ENCODE assay signal across 19 cellular contexts in genomic region chr2:143900006-143900405, GRCh38.
DNase-seq lines count a peak whose midpoint lies in the region; ATAC-seq, FAIRE-seq and TF ChIP-seq lines count a peak whose summit lies in the region.
"Had no signal": no experiment of that assay in that cellular context is flagged by ENCODE, and none has a peak within 500 bp of the region (broad histone marks: within the 10 kb centered on the region; RNA-seq: fewer than 3 reads in every experiment).

No MANE protein-coding gene starts in this region.

- 92 to 100% methylated on average over 2 of the region's 4 CpGs for whole genome bisulfite sequencing in IMR-90 (ENCODE audit: extremely low coverage in 2 of 2, insufficient read length in 1 of 2), 2 experiments

- H3K14ac ChIP-seq in IMR-90 (replicated peaks; ENCODE audit: low read depth, low read length), result no peak overlapping the region

- H3K18ac ChIP-seq in IMR-90 (ENCODE audit: low read depth, low read length), result no peak overlapping the region

- no TSS peak for BruUV-seq in IMR-90 (replicated peaks; lab: Mats Ljungman, UMichigan)

- TF ChIP-seq POLR2A in IMR-90 (IDR thresholded peaks at IDR 0.05; ENCODE audit: low read depth, low read length), result no peak

- peak overlapping the region; percentile 42 for H3K27ac Mint-ChIP-seq in type B pancreatic cell
- H3K27ac Mint-ChIP-seq: B cell; CD4-positive, alpha-beta T cell had no signal

- H4K20me1 ChIP-seq in IMR-90 (ENCODE audit: insufficient read depth, low read length), result no peaks in the 10 kb centered on the region
- H4K20me1 ChIP-seq in keratinocyte (ENCODE audit: control insufficient read depth, extremely low read depth, insufficient read depth, low read length), result no peaks in the 10 kb centered on the region

- H4K8ac ChIP-seq in IMR-90 (ENCODE audit: low read depth in 2 of 2, low read length in 2 of 2), result peak overlapping the region in 1 of 2 experiments; percentile 84; a peak in 1 of 4 replicates

- no peak overlapping the region for H2BK120ac ChIP-seq in IMR-90 (ENCODE audit: low read depth, low read length)

- H3K23ac ChIP-seq in IMR-90 (ENCODE audit: low read depth, low read length), result no peak overlapping the region

- in situ Hi-C loops in IMR-90 (cut with MboI; ENCODE audit: low sequenced_read_pairs), result no loop called here

- H3K27ac ChIP-seq in IMR-90 (ENCODE audit: insufficient read depth, low read length), result no peak overlapping the region
- no peak overlapping the region for H3K27ac ChIP-seq in keratinocyte (ENCODE audit: control insufficient read depth, insufficient read depth, low read length)
- H3K27ac ChIP-seq: GM23248 had no signal

- no peak overlapping the region for H3K4me2 ChIP-seq in IMR-90 (ENCODE audit: low read depth, low read length)
- H3K4me2 ChIP-seq in keratinocyte (ENCODE audit: control insufficient read depth, extremely low read depth, insufficient read depth, low read depth, low read length), result no peak overlapping the region

- H2AFZ ChIP-seq in IMR-90 (replicated peaks; ENCODE audit: low read length, poor library complexity), result no peak overlapping the region
- H2AFZ ChIP-seq in keratinocyte (ENCODE audit: control insufficient read depth, low read length), result no peak overlapping the region
- H2AFZ ChIP-seq: GM23248 had no signal

- no peak overlapping the region for H2AK5ac ChIP-seq in IMR-90 (ENCODE audit: low read depth, low read length)

- FAIRE-seq in keratinocyte (lab: Jason Lieb, UNC), result peak; percentile 5
- FAIRE-seq: A204.1, D721Med, G401.6, GM12891 had no signal

- dilution Hi-C loops in IMR-90 (cut with HindIII; ENCODE audit: low sequenced_read_pairs, unreplicated experiment) (no loop called here), keratinocyte (cut with MboI; ENCODE audit: extremely low pct_ligation_motif_present, low sequenced_read_pairs) (no loop called here)

- TF ChIP-seq RAD21 in IMR-90 (IDR thresholded peaks at IDR 0.05; ENCODE audit: low read length), result no peak

- H3K56ac ChIP-seq in IMR-90 (ENCODE audit: extremely low read depth, insufficient read depth, low read length), result no peak overlapping the region

- CTCF ChIA-PET in IMR-90 (lab: Yijun Ruan, JAX), result no interaction called here

- no peak overlapping the region for H4K5ac ChIP-seq in IMR-90 (ENCODE audit: low read depth, low read length)

- ATAC-seq in IMR-90 (ENCODE audit: low read depth), result no peak
- ATAC-seq: HCT116 had no signal

- no peak overlapping the region for H3K9ac ChIP-seq in IMR-90 (ENCODE audit: low read depth, low read length)
- H3K9ac ChIP-seq in keratinocyte (ENCODE audit: control insufficient read depth, extremely low read depth, insufficient read depth, low read length), result no peak overlapping the region
- H3K9ac ChIP-seq: GM23248 had no signal

- H3K9me1 ChIP-seq in IMR-90 (ENCODE audit: insufficient read depth, low read length), result peaks cover 4% of the 10 kb centered on the region
- H3K9me1 ChIP-seq in keratinocyte (ENCODE audit: control insufficient read depth, extremely low read depth, insufficient read depth, low read length), result no peaks in the 10 kb centered on the region

- H2BK15ac ChIP-seq in IMR-90 (ENCODE audit: low read depth, low read length), result peak overlapping the region; percentile 94; the same call in 2 of the 3 replicates

- DNase-seq in IMR-90, result no peak
- DNase-seq in dermis blood vessel endothelial cell, result peak; percentile 2
- no peak for DNase-seq in keratinocyte (ENCODE audit: low read depth, low spot score)
- DNase-seq in type B pancreatic cell (ENCODE audit: extremely low spot score, unreplicated experiment), result no peak
- DNase-seq in activated CD8-positive, alpha-beta memory T cell treated with anti-CD3 and anti-CD28 coated beads, Interleukin-2, amount 50 U/mL, for 48 hours, result no peak
- DNase-seq in SKM-1 (lab: John Stamatoyannopoulos, UW; ENCODE audit: unreplicated experiment), result no peak
- DNase-seq in mesenteric fat pad (ENCODE audit: low spot score), result no peak
- DNase-seq: C1 segment of cervical spinal cord; CD4-positive, alpha-beta T cell; DMS153; DMS79 treated with DMSO at 0.1 percent for 48 hours; EL; GM23248 had no signal

- intact Hi-C loops in IMR-90 (cut with micrococcal nuclease), result no loop called here

- no peaks in the 10 kb centered on the region for H3K27me3 Mint-ChIP-seq in type B pancreatic cell
- H3K27me3 Mint-ChIP-seq: B cell; CD4-positive, alpha-beta T cell had no signal

- no peaks in the 10 kb centered on the region for H3K36me3 ChIP-seq in IMR-90 (ENCODE audit: control insufficient read depth, insufficient read depth, low read length)
- H3K36me3 ChIP-seq in keratinocyte (ENCODE audit: control insufficient read depth in 2 of 2, extremely low read depth in 1 of 2, insufficient read depth in 2 of 2, low read length in 2 of 2), result no peaks in the 10 kb centered on the region

- no peak overlapping the region for H3K4me3 Mint-ChIP-seq in type B pancreatic cell
- H3K4me3 Mint-ChIP-seq: B cell; CD4-positive, alpha-beta T cell had no signal

- no peak overlapping the region for H4K91ac ChIP-seq in IMR-90 (ENCODE audit: insufficient read depth, low read depth, low read length)

- H3K36me3 Mint-ChIP-seq in type B pancreatic cell, result no peaks in the 10 kb centered on the region

- H3K4me1 Mint-ChIP-seq in type B pancreatic cell (ENCODE audit: unreplicated experiment), result no peaks in the 10 kb centered on the region
- H3K4me1 Mint-ChIP-seq: B cell had no signal

- H2AK9ac ChIP-seq in IMR-90 (replicated peaks; ENCODE audit: low read depth, low read length, poor library complexity), result no peak overlapping the region

- TF ChIP-seq CTCF in IMR-90 (conservative IDR thresholded peaks at IDR 0.05; ENCODE audit: low read depth, low read length) (no peak), keratinocyte (optimal IDR thresholded peaks at IDR 0.05 in 1 of 3, IDR thresholded peaks at IDR 0.05 in 1 of 3, conservative IDR thresholded peaks at IDR 0.05 in 1 of 3; ENCODE audit: extremely low read depth in 1 of 3, insufficient read depth in 2 of 3, low read length in 3 of 3) (no peak), type B pancreatic cell (conservative IDR thresholded peaks at IDR 0.05) (no peak)

- H3K9me3 Mint-ChIP-seq in type B pancreatic cell, result no peaks in the 10 kb centered on the region
- H3K9me3 Mint-ChIP-seq: CD4-positive, alpha-beta T cell had no signal

- POLR2A ChIA-PET in IMR-90 (lab: Charles Lee; ENCODE audit: unreplicated experiment), result no interaction called here

- H2BK5ac ChIP-seq in IMR-90 (ENCODE audit: low read depth, low read length, poor library complexity, severe bottlenecking), result no peak overlapping the region

- H3K4me3 ChIP-seq in IMR-90 (ENCODE audit: insufficient read depth, low read depth, low read length), result no peak overlapping the region
- no peak overlapping the region for H3K4me3 ChIP-seq in keratinocyte (ENCODE audit: control insufficient read depth in 2 of 3, extremely low read depth in 1 of 3, insufficient read depth in 2 of 3, low read depth in 1 of 3, low read length in 3 of 3)
- H3K4me3 ChIP-seq: GM23248 had no signal

- H3K9me3 ChIP-seq in IMR-90 (ENCODE audit: control insufficient read depth, insufficient read depth, low read length) (no peaks in the 10 kb centered on the region), keratinocyte (ENCODE audit: control insufficient read depth, low read depth, low read length) (no peaks in the 10 kb centered on the region)

- no peak overlapping the region for H2BK20ac ChIP-seq in IMR-90 (ENCODE audit: low read depth, low read length)

- no peaks in the 10 kb centered on the region for H3K79me2 ChIP-seq in keratinocyte (ENCODE audit: control insufficient read depth, insufficient read depth, low read length)

- H3K27me3 ChIP-seq in IMR-90 (ENCODE audit: control insufficient read depth, insufficient read depth, low read length) (no peaks in the 10 kb centered on the region), keratinocyte (ENCODE audit: control insufficient read depth, extremely low read depth, insufficient read depth, low read length) (no peaks in the 10 kb centered on the region)

- H3K79me1 ChIP-seq in IMR-90 (ENCODE audit: low read depth in 1 of 2, low read length in 2 of 2), result no peaks in the 10 kb centered on the region; a peak in 1 of 4 replicates

- H3K4ac ChIP-seq in IMR-90 (ENCODE audit: low read depth, low read length), result no peak overlapping the region; the same call in 1 of the 2 replicates

- peaks cover 4% of the 10 kb centered on the region for H3K4me1 ChIP-seq in IMR-90 (ENCODE audit: control insufficient read depth, insufficient read depth, low read length)
- peaks cover 15% of the 10 kb centered on the region for H3K4me1 ChIP-seq in keratinocyte (ENCODE audit: control insufficient read depth, extremely low read depth, insufficient read depth, low read length)

TF ChIP-seq in IMR-90, 13 proteins besides CTCF, POLR2A, EP300 and RAD21 (continues in another document):
- TF ChIP-seq MXI1 (IDR thresholded peaks at IDR 0.05; ENCODE audit: borderline replicate concordance, low read depth, low read length), result no peak
- no peak for TF ChIP-seq SMC3 (IDR thresholded peaks at IDR 0.05; ENCODE audit: low read depth, low read length)
- TF ChIP-seq NFE2L2 (IDR thresholded peaks at IDR 0.05; ENCODE audit: low read depth, low read length), result no peak
- TF ChIP-seq BHLHE40 (IDR thresholded peaks at IDR 0.05; ENCODE audit: low read depth, low read length), result no peak
- TF ChIP-seq CHD1 (IDR thresholded peaks at IDR 0.05; ENCODE audit: low read depth, low read length), result no peak
- no peak for TF ChIP-seq MAZ (IDR thresholded peaks at IDR 0.05; ENCODE audit: borderline replicate concordance, low read depth, low read length)
- TF ChIP-seq USF2 (IDR thresholded peaks at IDR 0.05; ENCODE audit: low read depth, low read length), result no peak
- no peak for TF ChIP-seq CEBPB (IDR thresholded peaks at IDR 0.05; ENCODE audit: low read depth, low read length)
- TF ChIP-seq FOS (IDR thresholded peaks at IDR 0.05; ENCODE audit: low read depth, low read length), result no peak
- no peak for TF ChIP-seq RCOR1 (IDR thresholded peaks at IDR 0.05; ENCODE audit: insufficient replicate concordance, low read length)
